ENCODE assay signal across 18 cellular contexts in genomic region chr6:13243033-13243432, GRCh38.
DNase-seq lines count a peak whose midpoint lies in the region; ATAC-seq, FAIRE-seq and TF ChIP-seq lines count a peak whose summit lies in the region.
"Had no signal": no experiment of that assay in that cellular context is flagged by ENCODE, and none has a peak within 500 bp of the region (broad histone marks: within the 10 kb centered on the region; RNA-seq: fewer than 3 reads in every experiment).

No MANE protein-coding gene starts in this region.

- no peak overlapping the region for H2BK5ac ChIP-seq in mesenchymal stem cell (ENCODE audit: low read depth, low read length, poor library complexity, severe bottlenecking)

- SMC1A ChIA-PET in GM12878 (lab: Charles Lee; ENCODE audit: uncharacterized antibody, unreplicated experiment), result interaction anchor here (0.7 to 1.9 kb wide), 7 partner anchors 8 to 32 kb away, joined by 3 to 10 read pairs (median 3); no protein-coding TSS in a partner anchor

- intact Hi-C loops in GM12878 (cut with micrococcal nuclease; ENCODE audit: unreplicated experiment), result no loop called here

- TF ChIP-seq RAD21 in GM12878 (IDR thresholded peaks at IDR 0.05; ENCODE audit: insufficient read depth, low read depth, low read length), result no peak

- H4K8ac ChIP-seq in mesenchymal stem cell (ENCODE audit: low read length), result no peak overlapping the region

- H4K20me1 ChIP-seq in GM12878 (ENCODE audit: control insufficient read depth, insufficient read depth), result no peaks in the 10 kb centered on the region

- TF ChIP-seq POLR2A in GM12878 (IDR thresholded peaks at IDR 0.05; ENCODE audit: low read depth, low read length), result no peak

- H2AK5ac ChIP-seq in mesenchymal stem cell (ENCODE audit: low read length, severe bottlenecking), result no peak overlapping the region

- no peak overlapping the region for H2BK12ac ChIP-seq in mesenchymal stem cell (ENCODE audit: low read length in 2 of 2)

- H3K4me1 ChIP-seq in GM12878 (ENCODE audit: control insufficient read depth, insufficient read depth, low read length), result no peaks in the 10 kb centered on the region
- H3K4me1 ChIP-seq in mesenchymal stem cell (ENCODE audit: control insufficient read depth, insufficient read depth, low read depth, low read length), result no peaks in the 10 kb centered on the region

- no peak for FAIRE-seq in GM12878 (lab: Jason Lieb, UNC)
- FAIRE-seq: GM18507 had no signal

- H3K27ac ChIP-seq in GM12878 (ENCODE audit: control insufficient read depth, insufficient read depth) (no peak overlapping the region), mesenchymal stem cell (ENCODE audit: low read length, poor library complexity, severe bottlenecking) (no peak overlapping the region)
- H3K27ac ChIP-seq: HL-60 had no signal

- ATAC-seq in GM12878 (no peak), HG03521 (IDR thresholded peaks at IDR 0.05; ENCODE audit: unreplicated experiment) (no peak), GM18907 (IDR thresholded peaks at IDR 0.05; ENCODE audit: unreplicated experiment) (no peak)
- ATAC-seq: GM23338, K562 had no signal

- WGBS in GM12878 (ENCODE audit: insufficient coverage, insufficient replicate concordance, low lambda C conversion rate, missing lambda C conversion rate), result 71% methylated on average over 1 of the region's 1 CpG
- WGBS in mesenchymal stem cell, result 46% methylated on average over 1 of the region's 1 CpG

- peaks cover 4% of the 10 kb centered on the region; the same call in 1 of the 3 replicates for H3K9me3 ChIP-seq in GM12878 (replicated peaks; ENCODE audit: control insufficient read depth, insufficient read depth, low read length)
- no peaks in the 10 kb centered on the region for H3K9me3 ChIP-seq in mesenchymal stem cell (ENCODE audit: control insufficient read depth, low read length)

- H4K91ac ChIP-seq in mesenchymal stem cell (ENCODE audit: low read length), result no peak overlapping the region

- no peaks in the 10 kb centered on the region for H3K79me2 ChIP-seq in GM12878 (ENCODE audit: control insufficient read depth, insufficient read depth, low read length)

- no peak overlapping the region for H3K4me3 ChIP-seq in GM12878
- no peak overlapping the region for H3K4me3 ChIP-seq in mesenchymal stem cell (ENCODE audit: insufficient read depth in 1 of 2, low read depth in 1 of 2, low read length in 2 of 2)
- H3K4me3 ChIP-seq: GM23338, K562 had no signal

- H3K14ac ChIP-seq in mesenchymal stem cell (ENCODE audit: low read length in 2 of 2), result no peak overlapping the region

- H3K27me3 ChIP-seq in GM12878 (replicated peaks in 1 of 2; ENCODE audit: control insufficient read depth in 2 of 2, insufficient read depth in 2 of 2, low read length in 1 of 2) (no peaks in the 10 kb centered on the region), mesenchymal stem cell (ENCODE audit: control insufficient read depth in 1 of 2, insufficient read depth in 1 of 2, low read length in 2 of 2) (no peaks in the 10 kb centered on the region)

- no peak for TF ChIP-seq CTCF in GM12878 (IDR thresholded peaks at IDR 0.05 in 2 of 3, conservative IDR thresholded peaks at IDR 0.05 in 1 of 3; ENCODE audit: control insufficient read depth in 2 of 3, extremely low read depth in 1 of 3, insufficient read depth in 1 of 3, low read depth in 3 of 3, low read length in 3 of 3)

- H3K79me1 ChIP-seq in mesenchymal stem cell (replicated peaks; ENCODE audit: low read length, poor library complexity, severe bottlenecking), result no peaks in the 10 kb centered on the region

- no TSS peak for BruUV-seq in GM12878 (replicated peaks; lab: Mats Ljungman, UMichigan)

- RAD21 ChIA-PET in GM12878 (lab: Charles Lee; ENCODE audit: unreplicated experiment), result interaction anchor here (0.7 to 1.2 kb wide), 2 partner anchors 14 to 74 kb away, joined by 3 to 4 read pairs; no protein-coding TSS in a partner anchor

- H3K36me3 ChIP-seq in GM12878 (ENCODE audit: control insufficient read depth in 2 of 2, insufficient read depth in 2 of 2, low read length in 1 of 2), result no peaks in the 10 kb centered on the region
- no peaks in the 10 kb centered on the region for H3K36me3 ChIP-seq in mesenchymal stem cell (ENCODE audit: control insufficient read depth in 1 of 2, insufficient read depth in 2 of 2, low read depth in 1 of 2, low read length in 2 of 2)

- no peak overlapping the region for H3K4ac ChIP-seq in mesenchymal stem cell (ENCODE audit: low read depth in 1 of 2, low read length in 2 of 2)

- H3K9ac ChIP-seq in GM12878 (ENCODE audit: control insufficient read depth, insufficient read depth, low read length) (no peak overlapping the region), mesenchymal stem cell (ENCODE audit: low read length) (no peak overlapping the region)

- CTCF ChIA-PET in GM12878 (lab: Yijun Ruan, JAX), result interaction anchor here (0.8 to 1.5 kb wide), 6 partner anchors 8 to 372 kb away, joined by 3 to 6 read pairs (median 4); partner anchors contain the start of gene NOL7

- in situ Hi-C loops in GM12878 (cut with MboI) (no loop called here), G401 (cut with HindIII; ENCODE audit: low sequenced_read_pairs) (no loop called here)

- no peak overlapping the region for H3K18ac ChIP-seq in mesenchymal stem cell (ENCODE audit: low read depth in 1 of 2, low read length in 2 of 2)

- H2AFZ ChIP-seq in GM12878 (ENCODE audit: control insufficient read depth, low read depth, low read length) (no peak overlapping the region), mesenchymal stem cell (ENCODE audit: low read depth, low read length) (no peak overlapping the region)
- H2AFZ ChIP-seq: GM23338 had no signal

- DNase-seq in EL, result peak; percentile 44
- DNase-seq in LHCN-M2 (ENCODE audit: low read depth), result peak; percentile 18
- no peak for DNase-seq in GM12878 (ENCODE audit: low read depth, low spot score)
- DNase-seq in mesenchymal stem cell, result peak; percentile 62
- DNase-seq in D341Med (ENCODE audit: low spot score), result no peak
- DNase-seq in G401 (ENCODE audit: low spot score), result no peak
- DNase-seq: ACHN; C1 segment of cervical spinal cord; Calu3; CD4-positive, alpha-beta T cell; DMS79; H7 had no signal

- no peak overlapping the region for H3K23ac ChIP-seq in mesenchymal stem cell (ENCODE audit: low read length in 2 of 2)

- H3K4me2 ChIP-seq in GM12878 (ENCODE audit: control insufficient read depth, insufficient read depth), result no peak overlapping the region
- no peak overlapping the region for H3K4me2 ChIP-seq in mesenchymal stem cell (ENCODE audit: low read length, poor library complexity, severe bottlenecking)
- H3K4me2 ChIP-seq: GM23338 had no signal

- H2BK15ac ChIP-seq in mesenchymal stem cell (ENCODE audit: low read depth, poor library complexity, severe bottlenecking), result no peak overlapping the region

- no peak overlapping the region for H2BK120ac ChIP-seq in mesenchymal stem cell (ENCODE audit: low read depth, low read length)

- POLR2A ChIA-PET in GM12878 (lab: Charles Lee), result interaction anchor here (0.6 to 1.8 kb wide), 3 partner anchors 11 to 16 kb away, joined by 3 to 5 read pairs (median 4); no protein-coding TSS in a partner anchor

- no peak for TF ChIP-seq EP300 in GM12878 (IDR thresholded peaks at IDR 0.05; ENCODE audit: borderline replicate concordance in 1 of 2, control insufficient read depth in 1 of 2, low read depth in 2 of 2, low read length in 2 of 2)

TF ChIP-seq in GM12878, 131 proteins besides CTCF, POLR2A, EP300 and RAD21:
- TF ChIP-seq ZNF384 (IDR thresholded peaks at IDR 0.05; ENCODE audit: borderline replicate concordance, low read depth, low read length) (peak; percentile 30; the same call in 1 of the 2 replicates), ATF3 (IDR thresholded peaks at IDR 0.05; ENCODE audit: borderline replicate concordance, extremely low read depth, low read depth, low read length) (no peak)

Comparison
In these comparisons a context has a peak if more than half of its experiments do, and no peak if none do; other contexts are left out.
1. DNase-seq: peak in EL (single experiment), LHCN-M2 (single experiment) and mesenchymal stem cell (single experiment); none in GM12878 (single experiment), D341Med (single experiment) and G401 (single experiment).